In genomic region chr6:7050911-7051779, GRCh38 we compare ENCODE assay signal across 8 cellular contexts. TPM values are rescaled to one million over a fixed set of nuclear protein-coding genes. Genes with fewer than 3 reads are reported as not detected.
A peak's percentile ranks its signal among the peaks of the same experiment; 100 is the strongest.
DNase-seq lines count a peak whose midpoint lies in the region; ATAC-seq and TF ChIP-seq lines count a peak whose summit lies in the region.

No MANE protein-coding gene starts in this region.

- TF ChIP-seq CTCF in Caco-2 (IDR thresholded peaks at IDR 0.05; ENCODE audit: insufficient read depth in 1 of 2, low read depth in 1 of 2, low read length in 1 of 2, severe bottlenecking in 1 of 2, unreplicated experiment in 1 of 2) = no peak
- TF ChIP-seq CTCF in HEK293 (tag by site-specific recombination; IDR thresholded peaks at IDR 0.05) = no peak
- TF ChIP-seq CTCF in gastroesophageal sphincter (IDR thresholded peaks at IDR 0.05) = no peak

- H3K4me2 ChIP-seq in neuronal stem cell (ENCODE audit: insufficient read depth, low read length, poor library complexity, severe bottlenecking) = peak overlapping the region; percentile 95

- peak overlapping the region; percentile 97 for H2AFZ ChIP-seq in neuronal stem cell (ENCODE audit: low read length)

- no peak for TF ChIP-seq EP300 in gastroesophageal sphincter (IDR thresholded peaks at IDR 0.05)

- H3K23ac ChIP-seq in neuronal stem cell (ENCODE audit: low read depth, low read length, poor library complexity) = no peak overlapping the region

- no peaks in the 10 kb centered on the region for H3K79me1 ChIP-seq in neuronal stem cell (ENCODE audit: low read depth, low read length)

- TF ChIP-seq POLR2A in gastroesophageal sphincter (IDR thresholded peaks at IDR 0.05) = no peak

- H3K36me3 ChIP-seq in Caco-2 (ENCODE audit: control insufficient read depth, insufficient read depth, low read length) (no peaks in the 10 kb centered on the region), HEK293 (ENCODE audit: control insufficient read depth in 2 of 2, insufficient read depth in 1 of 2, low read length in 2 of 2) (no peaks in the 10 kb centered on the region), gastroesophageal sphincter (no peaks in the 10 kb centered on the region), neuronal stem cell (replicated peaks in 1 of 2; ENCODE audit: control insufficient read depth in 2 of 2, insufficient read depth in 2 of 2, low read length in 2 of 2) (no peaks in the 10 kb centered on the region)

- 0% methylated on average over 2 to 6 of the region's 67 CpGs for WGBS in gastroesophageal sphincter (ENCODE audit: low coverage in 1 of 2), 2 donors
- no CpG with 5 or more reads among the region's 67 CpGs for WGBS in neuronal stem cell (ENCODE audit: extremely low coverage in 2 of 2, insufficient read length in 2 of 2, insufficient replicate concordance in 1 of 2), 2 donors

- peaks cover under 1% of the 10 kb centered on the region for H3K4me1 Mint-ChIP-seq in Caco-2 (ENCODE audit: low read depth, unreplicated experiment)

- peak overlapping the region; percentile 91 for H2BK5ac ChIP-seq in neuronal stem cell (ENCODE audit: low read length)

- H3K27ac Mint-ChIP-seq in Caco-2 (ENCODE audit: unreplicated experiment) = peak overlapping the region; percentile 55

- peak overlapping the region; percentile 87 for H2BK120ac ChIP-seq in neuronal stem cell (ENCODE audit: low read depth, low read length)

- no peaks in the 10 kb centered on the region for H3K27me3 ChIP-seq in Caco-2 (replicated peaks; ENCODE audit: control insufficient read depth, insufficient read depth, low read length)
- H3K27me3 ChIP-seq in gastroesophageal sphincter = no peaks in the 10 kb centered on the region
- H3K27me3 ChIP-seq in neuronal stem cell (ENCODE audit: control insufficient read depth in 3 of 3, insufficient read depth in 3 of 3, low read depth in 1 of 3, low read length in 3 of 3) = peaks cover 0 to 68% (median 13%) of the 10 kb centered on the region in 3 experiments

- H3K9me3 Mint-ChIP-seq in Caco-2 (ENCODE audit: unreplicated experiment) = no peaks in the 10 kb centered on the region

- H3K4me3 ChIP-seq in Caco-2 (ENCODE audit: low read depth, low read length) (peak overlapping the region; percentile 77), HEK293 (ENCODE audit: low read depth, low read length) (no peak overlapping the region), gastroesophageal sphincter (peak overlapping the region; percentile 45 to 69), neuronal stem cell (ENCODE audit: low read length in 2 of 2) (peak overlapping the region; percentile 37 to 87)

- H3K4ac ChIP-seq in neuronal stem cell (ENCODE audit: low read length) = no peak overlapping the region

- intact Hi-C loops in Caco-2 (cut with micrococcal nuclease; ENCODE audit: unreplicated experiment) = loop anchor here (2.0 to 10.0 kb wide), 2 partner anchors 56 to 326 kb away; partner anchors contain the start of gene RREB1

- CTCF ChIA-PET in Caco-2 (lab: Charles Lee) (interaction anchor here (0.6 kb wide), 1 partner anchor 564 kb away, joined by 3 read pairs; no protein-coding TSS in a partner anchor), HEK293 (lab: Yijun Ruan, JAX) (interaction anchor here (0.6 to 0.7 kb wide), 3 partner anchors 23 to 184 kb away, joined by 3 to 5 read pairs (median 3); no protein-coding TSS in a partner anchor)

- H3K14ac ChIP-seq in neuronal stem cell (ENCODE audit: low read length) = peak overlapping the region; percentile 27

- H2AK5ac ChIP-seq in neuronal stem cell (ENCODE audit: low read depth, low read length) = no peak overlapping the region

- H3K9ac ChIP-seq in neuronal stem cell (ENCODE audit: low read depth, low read length, poor library complexity) = peak overlapping the region; percentile 86

- peak overlapping the region; percentile 74 for H2BK15ac ChIP-seq in neuronal stem cell (ENCODE audit: low read length)

- BruUV-seq in Caco-2 (replicated peaks; lab: Mats Ljungman, UMichigan) = no TSS peak

- peak overlapping the region; percentile 73 for H3K4me3 Mint-ChIP-seq in Caco-2 (ENCODE audit: unreplicated experiment)

- H3K9me3 ChIP-seq in Caco-2 = no peaks in the 10 kb centered on the region
- H3K9me3 ChIP-seq in HEK293 (ENCODE audit: control insufficient read depth, insufficient read depth, low read depth, low read length) = no peaks in the 10 kb centered on the region
- no peaks in the 10 kb centered on the region for H3K9me3 ChIP-seq in gastroesophageal sphincter
- no peaks in the 10 kb centered on the region for H3K9me3 ChIP-seq in neuronal stem cell (replicated peaks in 1 of 2; ENCODE audit: control insufficient read depth in 2 of 2, insufficient read depth in 1 of 2, low read depth in 1 of 2, low read length in 2 of 2)

- H2BK12ac ChIP-seq in neuronal stem cell (ENCODE audit: low read length) = peak overlapping the region; percentile 66

- no peaks in the 10 kb centered on the region for H3K27me3 Mint-ChIP-seq in Caco-2 (ENCODE audit: insufficient read depth, unreplicated experiment)

- H3K18ac ChIP-seq in neuronal stem cell (ENCODE audit: low read length) = peak overlapping the region; percentile 97

- peak; percentile 72 to 75 for DNase-seq in Caco-2
- peak; percentile 73 for DNase-seq in NCI-H748 (lab: John Stamatoyannopoulos, UW; ENCODE audit: unreplicated experiment)
- DNase-seq in activated effector memory CD4-positive, alpha-beta T cell treated with Interleukin-2 at 50 U/mL for 16 hours = peak; percentile 19
- peak; percentile 38 for DNase-seq in neuronal stem cell (ENCODE audit: low spot score)
- DNase-seq in NK-92 treated with Interleukin-12 subunit alpha and Interleukin-12 subunit beta, amount 100 ng/mL, for 24 hours (lab: John Stamatoyannopoulos, UW) = no peak
- no peak for DNase-seq in NCI-H1930 (lab: John Stamatoyannopoulos, UW)

- peak overlapping the region; percentile 87 for H4K8ac ChIP-seq in neuronal stem cell (ENCODE audit: low read depth, low read length)

- H3K27ac ChIP-seq in HEK293 (ENCODE audit: extremely low read depth, low read depth, low read length) (peak overlapping the region; percentile 37; the same call in 1 of the 2 replicates), gastroesophageal sphincter (peak overlapping the region in 3 of 4 donors; percentile 76 to 83 (median 82)), neuronal stem cell (replicated peaks; ENCODE audit: low read length) (no peak overlapping the region)

- POLR2A ChIA-PET in Caco-2 (lab: Charles Lee) = interaction anchor here (1.1 kb wide), 1 partner anchor 9 kb away, joined by 9 read pairs; no protein-coding TSS in a partner anchor
- POLR2A ChIA-PET in HEK293 (lab: Yijun Ruan, JAX) = no interaction called here

- H3K36me3 Mint-ChIP-seq in Caco-2 (ENCODE audit: insufficient read depth, unreplicated experiment) = no peaks in the 10 kb centered on the region

- no peak overlapping the region for H4K91ac ChIP-seq in neuronal stem cell (ENCODE audit: low read depth, low read length, poor library complexity)

- H3K4me1 ChIP-seq in Caco-2 (peaks cover 3% of the 10 kb centered on the region; the same call in 1 of the 2 replicates), HEK293 (ENCODE audit: control insufficient read depth, insufficient read depth, low read length) (peaks cover 10% of the 10 kb centered on the region), gastroesophageal sphincter (peaks cover 0 to 28% (median 4%) of the 10 kb centered on the region in 3 donors), neuronal stem cell (ENCODE audit: control insufficient read depth in 2 of 2, insufficient read depth in 1 of 2, low read depth in 1 of 2, low read length in 2 of 2) (peaks cover 2 to 10% of the 10 kb centered on the region in 2 donors)

- peak; percentile 59 for ATAC-seq in gastroesophageal sphincter

TF ChIP-seq in HEK293, 187 proteins besides CTCF, POLR2A, EP300 and RAD21 (continues in another document):
- TF ChIP-seq ZNF837 (tag by site-specific recombination; IDR thresholded peaks at IDR 0.05) (no peak), ZNF423 (tag by site-specific recombination; IDR thresholded peaks at IDR 0.05) (no peak), ZIC2 (tag by site-specific recombination; IDR thresholded peaks at IDR 0.05) (no peak), ZNF433 (tag by site-specific recombination; IDR thresholded peaks at IDR 0.05; ENCODE audit: low read depth) (no peak), ZNF571 (tag by site-specific recombination; IDR thresholded peaks at IDR 0.05) (no peak), ZNF521 (tag by site-specific recombination; IDR thresholded peaks at IDR 0.05) (no peak), ZNF513 (tag by site-specific recombination; IDR thresholded peaks at IDR 0.05) (no peak), ZNF670 (tag by site-specific recombination; IDR thresholded peaks at IDR 0.05; ENCODE audit: low read depth) (no peak), ZBTB8A (tag by site-specific recombination; IDR thresholded peaks at IDR 0.05) (no peak)

RNA-seq across cellular contexts. Expression of gene RREB1, which starts 56.6 kb away (rescaled TPM):
- total RNA-seq in Caco-2 (2022) = 48.6 and 51.1 TPM in 2 replicates
- total RNA-seq in gastroesophageal sphincter = 10 to 100 TPM; 20.3 to 40.8 (median 28.1) TPM
- 5.7 TPM for polyA plus RNA-seq in neuronal stem cell (2013, experiment 1 of 2)
- polyA plus RNA-seq in neuronal stem cell (2013, experiment 2 of 2) = 6.0 TPM

Comparison
In these comparisons a context has a peak if more than half of its experiments do, and no peak if none do; other contexts are left out.
1. DNase-seq: peak in Caco-2 (2 of 2), NCI-H748 (single experiment), activated effector memory CD4-positive, alpha-beta T cell treated with Interleukin-2 at 50 U/mL for 16 hours (single experiment) and neuronal stem cell (single experiment); none in NK-92 treated with Interleukin-12 subunit alpha and Interleukin-12 subunit beta, amount 100 ng/mL, for 24 hours (single experiment) and NCI-H1930 (0 of 2).